ENCODE assay signal across 13 cellular contexts in genomic region chr4:168648929-168649328, GRCh38.
DNase-seq lines count a peak whose midpoint lies in the region; ATAC-seq, FAIRE-seq and TF ChIP-seq lines count a peak whose summit lies in the region.
"Had no signal": no experiment of that assay in that cellular context is flagged by ENCODE, and none has a peak within 500 bp of the region (broad histone marks: within the 10 kb centered on the region; RNA-seq: fewer than 3 reads in every experiment).

No MANE protein-coding gene starts in this region.

- DNase-seq in HT1080 (ENCODE audit: low read depth) (peak; percentile 80), astrocyte (ENCODE audit: low read depth) (peak; percentile 87), iris pigment epithelial cell (ENCODE audit: low read depth) (peak; percentile 88), upper lobe of right lung (no peak), DMS153 (lab: John Stamatoyannopoulos, UW) (no peak), cerebellar cortex (ENCODE audit: low spot score) (no peak), right cardiac atrium (no peak)
- DNase-seq: activated T-cell treated with anti-CD3 and anti-CD28 coated beads, Interleukin-2, amount 50 U/mL, for 1 hour; heart left ventricle; left ventricle myocardium inferior; small intestine had no signal

- WGBS in right cardiac atrium, result 47% methylated on average over 3 of the region's 3 CpGs

- peak overlapping the region; percentile 57 for H3K9ac ChIP-seq in astrocyte (ENCODE audit: low read length)
- H3K9ac ChIP-seq: neural progenitor cell had no signal

- H4K20me1 ChIP-seq in astrocyte (ENCODE audit: insufficient read depth, low read length), result peaks cover 19% of the 10 kb centered on the region

- H3K4me2 ChIP-seq in astrocyte (ENCODE audit: low read length), result peak overlapping the region; percentile 43
- H3K4me2 ChIP-seq: neural progenitor cell had no signal

- H3K36me3 ChIP-seq in astrocyte (ENCODE audit: insufficient read depth, low read length) (no peaks in the 10 kb centered on the region), upper lobe of right lung (no peaks in the 10 kb centered on the region)
- H3K36me3 ChIP-seq: heart left ventricle, left ventricle myocardium inferior, neural progenitor cell had no signal

- peak; percentile 89 for FAIRE-seq in astrocyte (lab: Jason Lieb, UNC)
- FAIRE-seq: small intestine had no signal

- H3K27ac Mint-ChIP-seq in astrocyte (ENCODE audit: unreplicated experiment), result peak overlapping the region; percentile 90
- H3K27ac Mint-ChIP-seq: neural progenitor cell had no signal

- H3K4me1 Mint-ChIP-seq in astrocyte (ENCODE audit: low read depth, unreplicated experiment), result peaks cover 81% of the 10 kb centered on the region

- H2AFZ ChIP-seq in astrocyte (ENCODE audit: low read depth, low read length), result no peak overlapping the region
- H2AFZ ChIP-seq: neural progenitor cell had no signal

- intact Hi-C loops in upper lobe of right lung (cut with DNase I) (no loop called here), right cardiac atrium (cut with DNase I) (no loop called here)

- H3K9me3 ChIP-seq in astrocyte (ENCODE audit: insufficient read depth, low read depth, low read length), result no peaks in the 10 kb centered on the region
- H3K9me3 ChIP-seq in upper lobe of right lung, result no peaks in the 10 kb centered on the region
- no peaks in the 10 kb centered on the region for H3K9me3 ChIP-seq in right cardiac atrium (ENCODE audit: control insufficient read depth, low read length)
- H3K9me3 ChIP-seq: heart left ventricle, left ventricle myocardium inferior had no signal

- H3K4me3 ChIP-seq in astrocyte (ENCODE audit: insufficient read depth, low read depth, low read length) (no peak overlapping the region), upper lobe of right lung (no peak overlapping the region), right cardiac atrium (ENCODE audit: low read length) (no peak overlapping the region)
- H3K4me3 ChIP-seq: heart left ventricle, left ventricle myocardium inferior, neural progenitor cell had no signal

- H3K36me3 Mint-ChIP-seq in astrocyte (ENCODE audit: low read depth, unreplicated experiment), result peaks cover 22% of the 10 kb centered on the region

- peak; percentile 25 for ATAC-seq in upper lobe of right lung
- ATAC-seq in right cardiac atrium, result no peak
- ATAC-seq: activated CD4-positive, CD25-positive, alpha-beta regulatory T cell treated with anti-CD3 and anti-CD28 coated beads, Interleukin-2, amount 50 U/mL, for 24 hours had no signal

- H3K27me3 Mint-ChIP-seq in astrocyte (ENCODE audit: low read depth, unreplicated experiment), result no peaks in the 10 kb centered on the region

- H3K27me3 ChIP-seq in astrocyte (ENCODE audit: insufficient read depth, low read length) (no peaks in the 10 kb centered on the region), upper lobe of right lung (no peaks in the 10 kb centered on the region), right cardiac atrium (ENCODE audit: control insufficient read depth, insufficient read depth) (no peaks in the 10 kb centered on the region)
- H3K27me3 ChIP-seq: heart left ventricle, neural progenitor cell had no signal

- no peaks in the 10 kb centered on the region for H3K9me3 Mint-ChIP-seq in astrocyte (ENCODE audit: unreplicated experiment)
- H3K9me3 Mint-ChIP-seq: neural progenitor cell had no signal

- peaks cover 95% of the 10 kb centered on the region for H3K79me2 ChIP-seq in astrocyte (ENCODE audit: insufficient read depth, low read length)

- peak overlapping the region; percentile 48 for H3K4me3 Mint-ChIP-seq in astrocyte (ENCODE audit: unreplicated experiment)
- H3K4me3 Mint-ChIP-seq: neural progenitor cell had no signal

- peaks cover 38% of the 10 kb centered on the region for H3K4me1 ChIP-seq in astrocyte (ENCODE audit: insufficient read depth, low read length)
- no peaks in the 10 kb centered on the region for H3K4me1 ChIP-seq in upper lobe of right lung
- H3K4me1 ChIP-seq in right cardiac atrium (ENCODE audit: control insufficient read depth, insufficient read depth, low read length), result peaks cover 8% of the 10 kb centered on the region

- H3K27ac ChIP-seq in astrocyte (ENCODE audit: low read depth, low read length) (peak overlapping the region; percentile 67), upper lobe of right lung (no peak overlapping the region), right cardiac atrium (ENCODE audit: low read length) (no peak overlapping the region)
- H3K27ac ChIP-seq: heart left ventricle, left ventricle myocardium inferior, neural progenitor cell had no signal

- no peak for TF ChIP-seq CTCF in astrocyte (IDR thresholded peaks at IDR 0.05; ENCODE audit: insufficient read depth, low read depth, low read length)
- TF ChIP-seq CTCF in upper lobe of right lung (IDR thresholded peaks at IDR 0.05), result no peak

Comparison
In these comparisons a context has a peak if more than half of its experiments do, and no peak if none do; other contexts are left out.
1. DNase-seq: peak in HT1080 (single experiment), astrocyte (single experiment) and iris pigment epithelial cell (single experiment); none in upper lobe of right lung (single experiment), DMS153 (single experiment), cerebellar cortex (single experiment) and right cardiac atrium (0 of 3).